In the genomic region with DNA sequence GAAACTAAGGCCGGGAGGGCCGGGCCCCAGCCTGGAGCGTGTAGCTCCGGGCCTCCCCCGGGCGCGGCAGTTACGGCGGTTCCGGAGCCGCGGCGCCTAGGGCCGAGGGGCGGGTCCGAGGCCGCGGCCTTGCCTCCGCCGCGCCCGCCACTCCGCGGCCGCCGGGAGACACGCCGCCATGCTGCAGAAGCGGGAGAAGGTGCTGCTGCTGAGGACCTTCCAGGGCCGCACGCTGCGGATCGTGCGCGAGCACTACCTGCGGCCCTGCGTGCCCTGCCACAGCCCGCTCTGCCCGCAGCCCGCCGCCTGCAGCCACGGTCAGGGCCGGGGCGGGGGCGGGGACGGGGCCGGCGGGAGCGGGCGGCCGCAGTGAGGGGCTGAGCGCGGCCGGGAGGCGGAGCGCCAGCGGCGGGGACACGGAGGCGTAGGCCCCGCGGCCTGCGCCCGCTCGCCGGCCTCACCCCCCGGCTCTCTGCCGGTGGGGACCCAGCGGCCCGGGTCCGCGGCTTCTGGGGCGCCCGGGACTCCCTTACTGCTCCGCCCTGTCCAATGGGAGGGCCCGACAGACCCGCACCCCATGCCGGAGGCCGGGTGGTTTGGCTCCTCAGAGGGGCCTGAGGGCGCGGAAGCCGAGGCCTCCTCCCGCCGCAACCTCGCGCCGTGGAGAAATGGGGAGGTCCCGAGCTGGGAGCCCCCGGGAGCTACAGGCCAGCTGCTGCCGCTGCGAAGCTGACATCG, we compare ENCODE assay signal across 8 cellular contexts. TPM values are rescaled to one million over a fixed set of nuclear protein-coding genes. Genes with fewer than 3 reads are reported as not detected.
A peak's percentile ranks its signal among the peaks of the same experiment; 100 is the strongest.
DNase-seq lines count a peak whose midpoint lies in the region; ATAC-seq and TF ChIP-seq lines count a peak whose summit lies in the region.

A gene (plus strand): TSS at position 150 of the 738 bp plus-strand sequence. CDS start 29 bp downstream, at position 179.

- H3K36me3 Mint-ChIP-seq in activated naive CD4-positive, alpha-beta T cell treated with anti-CD3 and anti-CD28 coated beads, Interleukin-2, amount 50 U/mL, for 24 hours = peaks cover 2% of the 10 kb centered on the region

- H3K4me3 ChIP-seq in parathyroid adenoma (ENCODE audit: low read depth, low read length) (peak within 1 kb of the TSS; percentile 75), tibial nerve (peak within 1 kb of the TSS; percentile 65 to 80 (median 72))

- H3K9me3 ChIP-seq in parathyroid adenoma (ENCODE audit: control insufficient read depth, low read length) (no peaks in the 10 kb centered on the region), tibial nerve (no peaks in the 10 kb centered on the region)

- no peak for TF ChIP-seq CTCF in parathyroid adenoma (IDR thresholded peaks at IDR 0.05)
- no peak for TF ChIP-seq CTCF in tibial nerve (IDR thresholded peaks at IDR 0.05)

- peak; percentile 57 for ATAC-seq in GM19467 (IDR thresholded peaks at IDR 0.05; ENCODE audit: unreplicated experiment)
- peak; percentile 84 for ATAC-seq in SK-N-SH treated with all-trans-retinoic acid at 6 μM for 48 hours

- peak within 1 kb of the TSS; percentile 98 for H3K27ac Mint-ChIP-seq in activated naive CD4-positive, alpha-beta T cell treated with anti-CD3 and anti-CD28 coated beads, Interleukin-2, amount 50 U/mL, for 24 hours

- no peaks in the 10 kb centered on the region for H3K27me3 ChIP-seq in parathyroid adenoma (ENCODE audit: control insufficient read depth, insufficient read depth, low read length)
- H3K27me3 ChIP-seq in tibial nerve = no peaks in the 10 kb centered on the region

- no peaks in the 10 kb centered on the region for H3K9me3 Mint-ChIP-seq in activated naive CD4-positive, alpha-beta T cell treated with anti-CD3 and anti-CD28 coated beads, Interleukin-2, amount 50 U/mL, for 24 hours

- H3K4me3 Mint-ChIP-seq in activated naive CD4-positive, alpha-beta T cell treated with anti-CD3 and anti-CD28 coated beads, Interleukin-2, amount 50 U/mL, for 24 hours = peak within 1 kb of the TSS; percentile 90

- peaks cover 49% of the 10 kb centered on the region for H3K4me1 Mint-ChIP-seq in activated naive CD4-positive, alpha-beta T cell treated with anti-CD3 and anti-CD28 coated beads, Interleukin-2, amount 50 U/mL, for 24 hours

- WGBS in tibial nerve, 2 donors = 0% methylated on average over 19 to 23 of the region's 92 CpGs

- H3K9ac ChIP-seq in parathyroid adenoma = peak within 1 kb of the TSS; percentile 67

- DNase-seq in COLO829 (ENCODE audit: low spot score) (peak; percentile 2), HT1080 (ENCODE audit: low read depth) (peak; percentile 46), head of caudate nucleus (peak in 40 of 42 donors; percentile 6 to 77 (median 54)), tibial nerve (ENCODE audit: low spot score in 2 of 2) (peak in 1 of 2 donors; percentile 18)

- no peak for TF ChIP-seq EP300 in tibial nerve (IDR thresholded peaks at IDR 0.05)

- TF ChIP-seq POLR2A in tibial nerve (IDR thresholded peaks at IDR 0.05) = peak in 1 of 2 donors; percentile 33

- H3K4me2 ChIP-seq in parathyroid adenoma (ENCODE audit: low read length) = peak within 1 kb of the TSS; percentile 92

- peak within 1 kb of the TSS; percentile 85 for H3K27ac ChIP-seq in parathyroid adenoma
- H3K27ac ChIP-seq in tibial nerve = peak within 1 kb of the TSS; percentile 66 to 93 (median 88)

- intact Hi-C loops in head of caudate nucleus (cut with DNase I) = loop anchor here (10.0 kb wide), 1 partner anchor 679 kb away; a partner anchor contains a TSS

- H3K36me3 ChIP-seq in parathyroid adenoma (ENCODE audit: control insufficient read depth, insufficient read depth, low read length) = no peaks in the 10 kb centered on the region
- H3K36me3 ChIP-seq in tibial nerve = peaks cover 0 to 3% (median 0%) of the 10 kb centered on the region in 3 donors

- peaks cover 5% of the 10 kb centered on the region for H3K4me1 ChIP-seq in parathyroid adenoma
- peaks cover 0 to 57% (median 17%) of the 10 kb centered on the region in 4 donors for H3K4me1 ChIP-seq in tibial nerve

- peaks cover 3% of the 10 kb centered on the region for H3K79me2 ChIP-seq in parathyroid adenoma

- peak within 1 kb of the TSS; percentile 88 for H2AFZ ChIP-seq in parathyroid adenoma

- H3K27me3 Mint-ChIP-seq in activated naive CD4-positive, alpha-beta T cell treated with anti-CD3 and anti-CD28 coated beads, Interleukin-2, amount 50 U/mL, for 24 hours = no peaks in the 10 kb centered on the region

TF ChIP-seq in SK-N-SH treated with all-trans-retinoic acid at 6 μM for 48 hours, 23 proteins besides CTCF, POLR2A, EP300 and RAD21:
- TF ChIP-seq ZNF8 (CRISPR knock-in tag; IDR thresholded peaks at IDR 0.05) (no peak), PPARA (CRISPR knock-in tag; IDR thresholded peaks at IDR 0.05; ENCODE audit: borderline replicate concordance) (no peak), ZC3H10 (CRISPR knock-in tag; IDR thresholded peaks at IDR 0.05) (no peak), ISL1 (CRISPR knock-in tag; IDR thresholded peaks at IDR 0.05) (no peak), ZFP3 (CRISPR knock-in tag; IDR thresholded peaks at IDR 0.05) (no peak), ARNTL (CRISPR knock-in tag; IDR thresholded peaks at IDR 0.05; ENCODE audit: borderline replicate concordance, low read depth) (no peak)
- TF ChIP-seq, protein P1, sequence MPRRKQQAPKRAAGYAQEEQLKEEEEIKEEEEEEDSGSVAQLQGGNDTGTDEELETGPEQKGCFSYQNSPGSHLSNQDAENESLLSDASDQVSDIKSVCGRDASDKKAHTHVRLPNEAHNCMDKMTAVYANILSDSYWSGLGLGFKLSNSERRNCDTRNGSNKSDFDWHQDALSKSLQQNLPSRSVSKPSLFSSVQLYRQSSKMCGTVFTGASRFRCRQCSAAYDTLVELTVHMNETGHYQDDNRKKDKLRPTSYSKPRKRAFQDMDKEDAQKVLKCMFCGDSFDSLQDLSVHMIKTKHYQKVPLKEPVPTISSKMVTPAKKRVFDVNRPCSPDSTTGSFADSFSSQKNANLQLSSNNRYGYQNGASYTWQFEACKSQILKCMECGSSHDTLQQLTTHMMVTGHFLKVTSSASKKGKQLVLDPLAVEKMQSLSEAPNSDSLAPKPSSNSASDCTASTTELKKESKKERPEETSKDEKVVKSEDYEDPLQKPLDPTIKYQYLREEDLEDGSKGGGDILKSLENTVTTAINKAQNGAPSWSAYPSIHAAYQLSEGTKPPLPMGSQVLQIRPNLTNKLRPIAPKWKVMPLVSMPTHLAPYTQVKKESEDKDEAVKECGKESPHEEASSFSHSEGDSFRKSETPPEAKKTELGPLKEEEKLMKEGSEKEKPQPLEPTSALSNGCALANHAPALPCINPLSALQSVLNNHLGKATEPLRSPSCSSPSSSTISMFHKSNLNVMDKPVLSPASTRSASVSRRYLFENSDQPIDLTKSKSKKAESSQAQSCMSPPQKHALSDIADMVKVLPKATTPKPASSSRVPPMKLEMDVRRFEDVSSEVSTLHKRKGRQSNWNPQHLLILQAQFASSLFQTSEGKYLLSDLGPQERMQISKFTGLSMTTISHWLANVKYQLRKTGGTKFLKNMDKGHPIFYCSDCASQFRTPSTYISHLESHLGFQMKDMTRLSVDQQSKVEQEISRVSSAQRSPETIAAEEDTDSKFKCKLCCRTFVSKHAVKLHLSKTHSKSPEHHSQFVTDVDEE (CRISPR knock-in tag; IDR thresholded peaks at IDR 0.05) = peak; percentile 41; the same call in 1 of the 2 replicates
- TF ChIP-seq, protein P2, sequence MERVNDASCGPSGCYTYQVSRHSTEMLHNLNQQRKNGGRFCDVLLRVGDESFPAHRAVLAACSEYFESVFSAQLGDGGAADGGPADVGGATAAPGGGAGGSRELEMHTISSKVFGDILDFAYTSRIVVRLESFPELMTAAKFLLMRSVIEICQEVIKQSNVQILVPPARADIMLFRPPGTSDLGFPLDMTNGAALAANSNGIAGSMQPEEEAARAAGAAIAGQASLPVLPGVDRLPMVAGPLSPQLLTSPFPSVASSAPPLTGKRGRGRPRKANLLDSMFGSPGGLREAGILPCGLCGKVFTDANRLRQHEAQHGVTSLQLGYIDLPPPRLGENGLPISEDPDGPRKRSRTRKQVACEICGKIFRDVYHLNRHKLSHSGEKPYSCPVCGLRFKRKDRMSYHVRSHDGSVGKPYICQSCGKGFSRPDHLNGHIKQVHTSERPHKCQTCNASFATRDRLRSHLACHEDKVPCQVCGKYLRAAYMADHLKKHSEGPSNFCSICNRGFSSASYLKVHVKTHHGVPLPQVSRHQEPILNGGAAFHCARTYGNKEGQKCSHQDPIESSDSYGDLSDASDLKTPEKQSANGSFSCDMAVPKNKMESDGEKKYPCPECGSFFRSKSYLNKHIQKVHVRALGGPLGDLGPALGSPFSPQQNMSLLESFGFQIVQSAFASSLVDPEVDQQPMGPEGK (CRISPR knock-in tag; IDR thresholded peaks at IDR 0.05; ENCODE audit: borderline replicate concordance) = no peak
TF ChIP-seq in SK-N-SH treated with all-trans-retinoic acid at 6 μM for 48 hours: peak in this region for 1.

RNA-seq across cellular contexts. Expression of the gene that starts here (rescaled TPM):
- 21.1 and 21.3 TPM in 2 replicates for total RNA-seq in HT1080 (2014; rRNA removed; shearing (Covaris generic))
- 12.4 and 16.5 TPM in 2 replicates for polyA plus RNA-seq in HT1080 (2015; cell fraction: cytosol; rRNA removed)
- polyA plus RNA-seq in HT1080 (2015; cell fraction: nucleus; rRNA removed) = 21.8 and 28.0 TPM in 2 replicates
- 10 to 100 TPM; 23.9 to 44.8 (median 38.3) TPM for total RNA-seq in tibial nerve
